Comparison of ENCODE assay signal across 32 cellular contexts in the genomic region with DNA sequence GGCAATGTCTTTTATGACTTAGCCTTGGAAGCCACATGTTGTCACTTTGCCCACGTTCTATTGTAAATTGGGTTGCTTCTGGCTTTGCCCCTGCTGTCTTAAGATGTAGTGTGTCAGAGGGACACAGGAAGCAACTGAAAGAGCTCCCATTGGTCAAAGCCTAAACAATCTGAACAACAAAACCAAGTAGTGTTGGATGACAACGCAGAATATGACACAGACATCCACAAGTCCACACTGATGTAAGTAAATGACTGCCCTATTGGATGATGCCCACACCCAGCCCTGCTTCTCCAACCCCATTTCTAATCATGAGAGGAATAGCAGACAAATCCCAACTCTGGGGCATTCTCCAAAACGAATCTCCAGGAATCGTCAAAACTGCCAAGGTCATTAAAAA.
"Had no signal": no experiment of that assay in that cellular context is flagged by ENCODE, and none has a peak within 500 bp of the region (broad histone marks: within the 10 kb centered on the region; RNA-seq: fewer than 3 reads in every experiment).

No MANE protein-coding gene starts in this region.

- H3K4me3 ChIP-seq: ascending aorta, breast epithelium, cardiac muscle cell, colonic mucosa, esophagus squamous epithelium had no signal

- H3K9me3 ChIP-seq: ascending aorta, breast epithelium, colonic mucosa, esophagus squamous epithelium had no signal

- H3K36me3 Mint-ChIP-seq: activated naive CD4-positive, alpha-beta T cell treated with anti-CD3 and anti-CD28 coated beads, Interleukin-2, amount 10 ng/mL, durations not matched to agents 7 days and 5 days; activated naive CD4-positive, alpha-beta T cell treated with anti-CD3 and anti-CD28 coated beads, Interleukin-2, amount 50 U/mL, for 72 hours; activated naive CD8-positive, alpha-beta T cell treated with anti-CD3 and anti-CD28 coated beads, Interleukin-2, amount 10 ng/mL, durations not matched to agents 7 days and 5 days; brain had no signal

- FAIRE-seq: endometrium, endothelial cell of umbilical vein, frontal cortex had no signal

- H3K27ac Mint-ChIP-seq: activated B cell treated with CpG ODN at 0.5 μM for 24 hours; activated CD8-positive, alpha-beta T cell treated with anti-CD3 and anti-CD28 coated beads for 36 hours; activated naive CD4-positive, alpha-beta T cell treated with anti-CD3 and anti-CD28 coated beads, Interleukin-2, amount 10 ng/mL, durations not matched to agents 7 days and 5 days; activated naive CD4-positive, alpha-beta T cell treated with anti-CD3 and anti-CD28 coated beads, Interleukin-2, amount 50 U/mL, for 72 hours; activated naive CD8-positive, alpha-beta T cell treated with anti-CD3 and anti-CD28 coated beads, Interleukin-2, amount 10 ng/mL, durations not matched to agents 7 days and 5 days; brain; T-helper 17 cell; T-helper 2 cell treated with Interferon-gamma antibody and Interleukin-4, amounts not matched to agents 5 μg/mL and 100 μg/mL, for 36 hours had no signal

- H3K9me3 Mint-ChIP-seq: activated B cell treated with CpG ODN at 0.5 μM for 24 hours; activated CD8-positive, alpha-beta T cell treated with anti-CD3 and anti-CD28 coated beads for 36 hours; activated naive CD4-positive, alpha-beta T cell treated with anti-CD3 and anti-CD28 coated beads, Interleukin-2, amount 10 ng/mL, durations not matched to agents 7 days and 5 days; activated naive CD4-positive, alpha-beta T cell treated with anti-CD3 and anti-CD28 coated beads, Interleukin-2, amount 50 U/mL, for 72 hours; activated naive CD8-positive, alpha-beta T cell treated with anti-CD3 and anti-CD28 coated beads, Interleukin-2, amount 10 ng/mL, durations not matched to agents 7 days and 5 days; T-helper 2 cell treated with Interferon-gamma antibody and Interleukin-4, amounts not matched to agents 5 μg/mL and 100 μg/mL, for 36 hours had no signal

- H3K4me3 Mint-ChIP-seq: activated B cell treated with CpG ODN at 0.5 μM for 24 hours; activated CD8-positive, alpha-beta T cell treated with anti-CD3 and anti-CD28 coated beads for 36 hours; activated naive CD4-positive, alpha-beta T cell treated with anti-CD3 and anti-CD28 coated beads, Interleukin-2, amount 10 ng/mL, durations not matched to agents 7 days and 5 days; activated naive CD8-positive, alpha-beta T cell treated with anti-CD3 and anti-CD28 coated beads, Interleukin-2, amount 10 ng/mL, durations not matched to agents 7 days and 5 days; brain; T-helper 17 cell; T-helper 2 cell treated with Interferon-gamma antibody and Interleukin-4, amounts not matched to agents 5 μg/mL and 100 μg/mL, for 36 hours had no signal

- H3K27ac ChIP-seq: ascending aorta, breast epithelium, cardiac muscle cell, colonic mucosa, epithelial cell of prostate, esophagus squamous epithelium, WERI-Rb-1 had no signal

- H3K36me3 ChIP-seq: ascending aorta, breast epithelium, cardiac muscle cell, colonic mucosa, esophagus squamous epithelium, WERI-Rb-1 had no signal

- H3K4me1 Mint-ChIP-seq: activated B cell treated with CpG ODN at 0.5 μM for 24 hours; activated naive CD4-positive, alpha-beta T cell treated with anti-CD3 and anti-CD28 coated beads, Interleukin-2, amount 10 ng/mL, durations not matched to agents 7 days and 5 days; activated naive CD8-positive, alpha-beta T cell treated with anti-CD3 and anti-CD28 coated beads, Interleukin-2, amount 10 ng/mL, durations not matched to agents 7 days and 5 days; T-helper 17 cell had no signal

- DNase-seq: activated B cell treated with CpG ODN at 0.5 μM for 24 hours; activated CD4-positive, alpha-beta T cell treated with anti-CD3 and anti-CD28 coated beads for 48 hours; activated CD4-positive, alpha-beta T cell treated with anti-CD3 and anti-CD28 coated beads, Interleukin-2, amount 50 U/mL, for 1 hour; activated CD4-positive, alpha-beta T cell treated with anti-CD3 and anti-CD28 coated beads, Interleukin-2, amount 50 U/mL, for 48 hours; activated CD8-positive, alpha-beta memory T cell treated with anti-CD3 and anti-CD28 coated beads for 24 hours; activated CD8-positive, alpha-beta T cell treated with anti-CD3 and anti-CD28 coated beads for 36 hours; activated gamma-delta T cell; activated naive CD4-positive, alpha-beta T cell; activated naive CD4-positive, alpha-beta T cell treated with anti-CD3 and anti-CD28 coated beads, Interleukin-2, amount 10 ng/mL, durations not matched to agents 7 days and 5 days; activated naive CD8-positive, alpha-beta T cell treated with anti-CD3 and anti-CD28 coated beads, Interleukin-2, amount 10 ng/mL, durations not matched to agents 7 days and 5 days; activated T-cell treated with anti-CD3 and anti-CD28 coated beads, Interleukin-2, amount 50 U/mL, for 1 hour; activated T-cell treated with anti-CD3 and anti-CD28 coated beads, Interleukin-2, amount 50 U/mL, for 48 hours; central memory CD4-positive, alpha-beta T cell; cerebellar nuclear complex; colonic mucosa; effector CD8-positive, alpha-beta T cell; esophagus squamous epithelium; head of caudate nucleus; T-helper 17 cell; T1000; WERI-Rb-1 had no signal

- H3K4me1 ChIP-seq: ascending aorta, breast epithelium, colonic mucosa had no signal

- H3K27me3 ChIP-seq: ascending aorta, breast epithelium, cardiac muscle cell, colonic mucosa, esophagus squamous epithelium had no signal

- ATAC-seq: activated CD4-positive, CD25-positive, alpha-beta regulatory T cell treated with anti-CD3 and anti-CD28 coated beads, Interleukin-2, amount 50 U/mL, for 24 hours; activated CD8-positive, alpha-beta T cell treated with anti-CD3 and anti-CD28 coated beads for 36 hours; activated naive CD4-positive, alpha-beta T cell treated with anti-CD3 and anti-CD28 coated beads, Interleukin-2, amount 50 U/mL, for 72 hours; T-helper 17 cell had no signal
